10 cellular contexts compared by ENCODE assay signal in the genomic region with DNA sequence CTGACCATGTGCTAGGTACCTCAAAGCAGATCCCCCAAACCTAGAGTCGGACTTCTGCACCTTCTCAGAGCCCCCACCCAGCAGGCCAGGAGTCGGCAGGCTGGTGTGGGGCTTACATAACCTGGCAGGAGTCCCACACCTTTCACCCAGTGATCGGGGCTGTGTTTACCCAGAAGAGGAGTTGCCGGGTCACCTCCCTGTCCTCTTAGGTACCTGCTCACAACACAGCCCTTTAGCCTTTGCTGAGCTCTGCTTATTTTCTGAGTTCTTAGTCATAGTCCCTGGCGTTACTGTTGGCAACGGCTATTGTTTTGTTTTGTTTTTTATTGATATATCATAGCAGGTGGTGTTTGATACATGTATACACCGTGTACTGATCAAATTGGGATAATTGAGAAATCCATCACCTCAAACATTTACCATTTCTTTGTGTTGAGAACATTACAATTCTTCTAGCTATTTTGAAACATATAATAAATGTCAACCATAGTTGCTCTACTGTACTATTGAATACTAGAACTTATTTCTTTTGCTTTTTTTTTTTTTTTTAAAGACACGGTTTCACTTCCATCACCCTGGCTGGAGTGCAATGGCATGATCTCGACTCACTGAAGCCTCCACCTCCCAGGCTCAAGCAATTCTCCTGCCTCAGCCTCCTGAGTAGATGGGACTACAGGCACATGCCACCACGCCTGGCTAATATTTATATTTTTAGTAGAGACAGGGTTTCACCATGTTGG. TPM values are rescaled to one million over a fixed set of nuclear protein-coding genes. Genes with fewer than 3 reads are reported as not detected.
DNase-seq lines count a peak whose midpoint lies in the region; ATAC-seq and TF ChIP-seq lines count a peak whose summit lies in the region.
"Had no signal": no experiment of that assay in that cellular context is flagged by ENCODE, and none has a peak within 500 bp of the region (broad histone marks: within the 10 kb centered on the region; RNA-seq: fewer than 3 reads in every experiment).

No MANE protein-coding gene starts in this region.

- H3K9me3 ChIP-seq in PC-3 (ENCODE audit: low read length) (no peaks in the 10 kb centered on the region), left ventricle myocardium inferior (replicated peaks) (no peaks in the 10 kb centered on the region), transverse colon (no peaks in the 10 kb centered on the region)
- H3K9me3 ChIP-seq: BLaER1 had no signal

- no peaks in the 10 kb centered on the region for H4K20me1 ChIP-seq in PC-3 (ENCODE audit: low read length)
- H4K20me1 ChIP-seq: BLaER1 had no signal

- POLR2A ChIA-PET in PC-3 (lab: Charles Lee; ENCODE audit: unreplicated experiment): interaction anchor here (0.6 kb wide), 1 partner anchor 109 kb away, joined by 7 read pairs; no protein-coding TSS in a partner anchor

- H2AFZ ChIP-seq in PC-3 (ENCODE audit: low read length): no peak overlapping the region

- peaks cover 50% of the 10 kb centered on the region for H3K4me1 Mint-ChIP-seq in activated naive CD4-positive, alpha-beta T cell treated with anti-CD3 and anti-CD28 coated beads, Interleukin-2, amount 50 U/mL, for 24 hours

- ATAC-seq in PC-3: peak; percentile 12; the same call in 1 of the 2 replicates
- no peak for ATAC-seq in HG02759 (IDR thresholded peaks at IDR 0.05; ENCODE audit: unreplicated experiment)
- ATAC-seq: sciatic nerve had no signal

- no peak overlapping the region for H3K4me2 ChIP-seq in PC-3 (ENCODE audit: low read length)
- H3K4me2 ChIP-seq: BLaER1 had no signal

- no peak for DNase-seq in activated naive CD4-positive, alpha-beta T cell treated with Interleukin-2 at 50 U/mL for 16 hours
- DNase-seq in PC-3 (peak; percentile 43), left ventricle myocardium inferior (no peak), transverse colon (peak; percentile 87), CD1c-positive myeloid dendritic cell (ENCODE audit: extremely low spot score) (no peak), DMS114 treated with DMSO at 0.1 percent for 48 hours (lab: John Stamatoyannopoulos, UW; ENCODE audit: unreplicated experiment) (no peak)

- no TSS peak for BruUV-seq in PC-3 (replicated peaks; lab: Mats Ljungman, UMichigan)

- H3K9ac ChIP-seq in PC-3 (ENCODE audit: low read length): no peak overlapping the region
- H3K9ac ChIP-seq: BLaER1 had no signal

- no peaks in the 10 kb centered on the region for H3K9me3 Mint-ChIP-seq in activated naive CD4-positive, alpha-beta T cell treated with anti-CD3 and anti-CD28 coated beads, Interleukin-2, amount 50 U/mL, for 24 hours

- no peak overlapping the region for H3K4me3 ChIP-seq in PC-3 (ENCODE audit: low read length)
- H3K4me3 ChIP-seq in left ventricle myocardium inferior: no peak overlapping the region
- H3K4me3 ChIP-seq in transverse colon: no peak overlapping the region
- H3K4me3 ChIP-seq: BLaER1 had no signal

- no peaks in the 10 kb centered on the region for H3K36me3 Mint-ChIP-seq in activated naive CD4-positive, alpha-beta T cell treated with anti-CD3 and anti-CD28 coated beads, Interleukin-2, amount 50 U/mL, for 24 hours

- peaks cover 19% of the 10 kb centered on the region for H3K4me1 ChIP-seq in PC-3 (ENCODE audit: insufficient read depth, low read length)
- peaks cover 23% of the 10 kb centered on the region for H3K4me1 ChIP-seq in left ventricle myocardium inferior
- H3K4me1 ChIP-seq in transverse colon: peaks cover 0 to 27% (median 8%) of the 10 kb centered on the region in 4 donors

- intact Hi-C loops in PC-3 (cut with micrococcal nuclease) (no loop called here), left ventricle myocardium inferior (cut with micrococcal nuclease) (no loop called here), transverse colon (cut with DNase I; ENCODE audit: low total_unique reads) (no loop called here)

- peak overlapping the region; percentile 55 for H3K27ac Mint-ChIP-seq in activated naive CD4-positive, alpha-beta T cell treated with anti-CD3 and anti-CD28 coated beads, Interleukin-2, amount 50 U/mL, for 24 hours

- no peaks in the 10 kb centered on the region for H3F3A ChIP-seq in PC-3 (ENCODE audit: low read length, unreplicated experiment)

- no peak for TF ChIP-seq POLR2A in transverse colon (IDR thresholded peaks at IDR 0.05)

- H3K9me2 ChIP-seq in PC-3 (replicated peaks; ENCODE audit: low read length): no peaks in the 10 kb centered on the region

- H3K4me3 Mint-ChIP-seq in activated naive CD4-positive, alpha-beta T cell treated with anti-CD3 and anti-CD28 coated beads, Interleukin-2, amount 50 U/mL, for 24 hours: no peak overlapping the region

- H3K27ac ChIP-seq in PC-3 (ENCODE audit: low read length): no peak overlapping the region
- H3K27ac ChIP-seq in left ventricle myocardium inferior (replicated peaks): peak overlapping the region; percentile 33
- peak overlapping the region; percentile 56 to 84 (median 80) for H3K27ac ChIP-seq in transverse colon
- H3K27ac ChIP-seq: BLaER1 had no signal

- TF ChIP-seq CTCF in PC-3 (conservative IDR thresholded peaks at IDR 0.05; ENCODE audit: low read depth, low read length) (no peak), left ventricle myocardium inferior (IDR thresholded peaks at IDR 0.05; ENCODE audit: borderline replicate concordance) (no peak), transverse colon (IDR thresholded peaks at IDR 0.05) (no peak)

- CTCF ChIA-PET in PC-3 (lab: Charles Lee): interaction anchor here (0.6 kb wide), 1 partner anchor 190 kb away, joined by 3 read pairs; no protein-coding TSS in a partner anchor

- H3K79me2 ChIP-seq in PC-3 (ENCODE audit: low read length): no peaks in the 10 kb centered on the region

- H3K27me3 ChIP-seq in PC-3 (ENCODE audit: low read length): no peaks in the 10 kb centered on the region
- no peaks in the 10 kb centered on the region for H3K27me3 ChIP-seq in left ventricle myocardium inferior (ENCODE audit: low read depth)
- no peaks in the 10 kb centered on the region for H3K27me3 ChIP-seq in transverse colon
- H3K27me3 ChIP-seq: BLaER1 had no signal

- peak; percentile 88 for TF ChIP-seq EP300 in transverse colon (IDR thresholded peaks at IDR 0.05; ENCODE audit: low read depth)

- H3K27me3 Mint-ChIP-seq in activated naive CD4-positive, alpha-beta T cell treated with anti-CD3 and anti-CD28 coated beads, Interleukin-2, amount 50 U/mL, for 24 hours: no peaks in the 10 kb centered on the region

- H3K36me3 ChIP-seq in PC-3 (ENCODE audit: low read depth, low read length) (no peaks in the 10 kb centered on the region), left ventricle myocardium inferior (no peaks in the 10 kb centered on the region), transverse colon (no peaks in the 10 kb centered on the region)
- H3K36me3 ChIP-seq: BLaER1 had no signal

- in situ Hi-C loops in transverse colon (cut with MboI; ENCODE audit: low pct_ligation_motif_present in 1 of 4, low pct_unique_long_range_greater_than_20kb in 1 of 4, low sequenced_read_pairs in 3 of 4): no loop called here

- WGBS in transverse colon (ENCODE audit: low coverage in 1 of 2), 2 donors: 35 to 39% methylated on average over 4 to 10 of the region's 10 CpGs

RNA-seq across cellular contexts. Expression of a gene that starts 10.4 kb away (rescaled TPM):
- 10.8 and 26.1 TPM in 2 replicates for total RNA-seq in PC-3 (2014; rRNA removed)
- 20.7 TPM for total RNA-seq in left ventricle myocardium inferior
- total RNA-seq in transverse colon: 100 to 1,000 TPM in 2 of 4 donors, 10 to 100 TPM in 2; 77.0 to 230 (median 96.7) TPM

RNA-seq across cellular contexts. Expression of a gene that starts 53.5 kb away (rescaled TPM):
- 32.0 and 33.0 TPM in 2 replicates for total RNA-seq in PC-3 (2014; rRNA removed)
- total RNA-seq in left ventricle myocardium inferior: 14.0 TPM
- total RNA-seq in transverse colon: 100 to 1,000 TPM in 1 of 4 donors, 10 to 100 TPM in 3; 20.6 to 249 (median 26.3) TPM

Comparison
In these comparisons a context has a peak if more than half of its experiments do, and no peak if none do; other contexts are left out.
1. DNase-seq: peak in PC-3 (single experiment) and transverse colon (single experiment); none in activated naive CD4-positive, alpha-beta T cell treated with Interleukin-2 at 50 U/mL for 16 hours (single experiment), left ventricle myocardium inferior (single experiment), CD1c-positive myeloid dendritic cell (single experiment) and DMS114 treated with DMSO at 0.1 percent for 48 hours (single experiment).